Comparison of ENCODE assay signal across 8 cellular contexts in genomic region chr12:48119078-48119833, GRCh38. TPM values are rescaled to one million over a fixed set of nuclear protein-coding genes. Genes with fewer than 3 reads are reported as not detected.
DNase-seq lines count a peak whose midpoint lies in the region; ATAC-seq, FAIRE-seq and TF ChIP-seq lines count a peak whose summit lies in the region.

TSS of gene PFKM (plus strand) at chr12:48119364. CDS start at chr12:48122775, 3,411 bp downstream.

- peak; percentile 100 for ATAC-seq in GM21515 (IDR thresholded peaks at IDR 0.05; ENCODE audit: unreplicated experiment)

- H3K36me3 ChIP-seq in HUES6 (ENCODE audit: control insufficient read depth, insufficient read depth, low read length) = peaks cover 20% of the 10 kb centered on the region
- H3K36me3 ChIP-seq in mucosa of rectum (ENCODE audit: control insufficient read depth in 2 of 2, insufficient read depth in 2 of 2, low read length in 2 of 2) = peaks cover 0 to 9% of the 10 kb centered on the region in 2 donors

- H3K27me3 ChIP-seq in HUES6 (ENCODE audit: control insufficient read depth, insufficient read depth, low read length) = peaks cover 8% of the 10 kb centered on the region; the same call in 1 of the 2 replicates
- no peaks in the 10 kb centered on the region for H3K27me3 ChIP-seq in mucosa of rectum (ENCODE audit: control insufficient read depth in 2 of 2, insufficient read depth in 2 of 2, low read length in 2 of 2)

- H3K9ac ChIP-seq in HUES6 (ENCODE audit: low read length) (peak within 1 kb of the TSS; percentile 66), mucosa of rectum (ENCODE audit: low read depth in 1 of 2, low read length in 2 of 2) (peak within 1 kb of the TSS; percentile 25 to 54)

- peak; percentile 41 for FAIRE-seq in D721Med (lab: Jason Lieb, UNC)

- H3K4me3 ChIP-seq in HUES6 (ENCODE audit: low read depth, low read length) (peak within 1 kb of the TSS; percentile 93), epithelial cell of proximal tubule (ENCODE audit: low read depth, low read length) (peak within 1 kb of the TSS; percentile 78), mucosa of rectum (ENCODE audit: low read length in 2 of 2) (peak within 1 kb of the TSS; percentile 72 to 89)

- H3K9me3 ChIP-seq in HUES6 (ENCODE audit: control insufficient read depth, insufficient read depth, low read depth, low read length) = no peaks in the 10 kb centered on the region
- no peaks in the 10 kb centered on the region for H3K9me3 ChIP-seq in mucosa of rectum (ENCODE audit: control insufficient read depth in 2 of 2, low read length in 2 of 2)

- no peak within 1 kb of the TSS for H3K27ac ChIP-seq in HUES6 (ENCODE audit: low read depth, low read length)
- peak within 1 kb of the TSS in 1 of 2 donors; percentile 46 for H3K27ac ChIP-seq in mucosa of rectum (ENCODE audit: low read depth in 2 of 2, low read length in 2 of 2)

- DNase-seq in D721Med (ENCODE audit: insufficient read length, low spot score) (peak; percentile 71), OCI-M1 (lab: John Stamatoyannopoulos, UW) (peak; percentile 93), activated T-cell treated with anti-CD3 and anti-CD28 coated beads for 4 hours (peak; percentile 36), epithelial cell of proximal tubule (ENCODE audit: low read depth) (peak; percentile 57)
- DNase-seq in stimulated activated CD8-positive, alpha-beta memory T cell treated with anti-CD3 and anti-CD28 coated beads, Interleukin-7, amount 100 ng/mL, for 4 hours (ENCODE audit: low read depth in 2 of 2) = peak; percentile 25 to 30

- TF ChIP-seq CTCF in D721Med (IDR thresholded peaks at IDR 0.05; ENCODE audit: insufficient read depth, missing control alignments) (no peak), epithelial cell of proximal tubule (conservative IDR thresholded peaks at IDR 0.05; ENCODE audit: low read depth, low read length) (no peak)

- H3K4me1 ChIP-seq in HUES6 (ENCODE audit: control insufficient read depth, insufficient read depth, low read length) (peaks cover 16% of the 10 kb centered on the region; the same call in 1 of the 2 replicates), mucosa of rectum (ENCODE audit: control insufficient read depth in 2 of 2, insufficient read depth in 2 of 2, low read length in 2 of 2) (peaks cover 2 to 8% of the 10 kb centered on the region in 2 donors)

RNA-seq across cellular contexts. Expression of gene PFKM, which starts in this region (rescaled TPM):
- 23.9 and 42.5 TPM in 2 replicates for total RNA-seq in epithelial cell of proximal tubule

Comparison
In these comparisons a context has a peak if more than half of its experiments do, and no peak if none do; other contexts are left out.
1. DNase-seq: peak in every context shown above with its lines; median percentile 93 in OCI-M1; 71 in D721Med; 57 in epithelial cell of proximal tubule; 36 in activated T-cell treated with anti-CD3 and anti-CD28 coated beads for 4 hours; 28 in stimulated activated CD8-positive, alpha-beta memory T cell treated with anti-CD3 and anti-CD28 coated beads, Interleukin-7, amount 100 ng/mL, for 4 hours.